Comparison of ENCODE assay signal across 23 cellular contexts in the genomic region with DNA sequence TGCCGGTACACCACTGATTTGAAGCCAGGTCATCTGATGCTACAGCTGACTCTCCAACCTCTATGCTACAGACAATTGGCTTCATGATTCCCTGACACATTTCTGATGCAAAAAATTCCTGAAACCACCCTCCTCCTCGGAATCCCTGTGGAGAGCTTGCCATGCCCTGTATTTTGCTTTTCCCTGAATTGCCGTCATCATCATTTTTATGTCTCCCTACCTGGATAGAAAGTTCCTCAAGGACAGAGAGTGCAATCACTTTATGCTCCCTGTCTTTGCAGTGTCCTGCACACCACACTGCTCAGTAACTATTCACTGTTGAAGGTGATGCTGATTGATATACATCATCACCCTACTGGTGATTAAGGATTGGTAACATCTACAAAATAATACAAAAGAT.
A peak's percentile ranks its signal among the peaks of the same experiment; 100 is the strongest.
DNase-seq lines count a peak whose midpoint lies in the region; ATAC-seq, FAIRE-seq and TF ChIP-seq lines count a peak whose summit lies in the region.
"Had no signal": no experiment of that assay in that cellular context is flagged by ENCODE, and none has a peak within 500 bp of the region (broad histone marks: within the 10 kb centered on the region; RNA-seq: fewer than 3 reads in every experiment).

No MANE protein-coding gene starts in this region.

- POLR2A ChIA-PET in HepG2 (lab: Yijun Ruan, JAX) (no interaction called here), IMR-90 (lab: Charles Lee; ENCODE audit: unreplicated experiment) (no interaction called here)

- CTCF ChIA-PET in HepG2 (lab: Yijun Ruan, JAX; ENCODE audit: low intra/inter-chr PET ratio, low total read pairs): no interaction called here
- CTCF ChIA-PET in IMR-90 (lab: Yijun Ruan, JAX): no interaction called here

- H3K9ac ChIP-seq in HepG2 (ENCODE audit: insufficient read depth, low read depth, low read length) (no peak overlapping the region), IMR-90 (ENCODE audit: low read depth, low read length) (no peak overlapping the region)
- H3K9ac ChIP-seq: BLaER1 treated with 17β-estradiol and CSF1 and Interleukin-3, amounts not matched to agents 10 nM and 100 nM had no signal

- H2BK120ac ChIP-seq in IMR-90 (ENCODE audit: low read depth, low read length): no peak overlapping the region

- no peak overlapping the region for H4K91ac ChIP-seq in IMR-90 (ENCODE audit: insufficient read depth, low read depth, low read length)

- dilution Hi-C loops in IMR-90 (cut with HindIII; ENCODE audit: low sequenced_read_pairs, unreplicated experiment): no loop called here

- no peak overlapping the region for H2BK15ac ChIP-seq in IMR-90 (ENCODE audit: low read depth, low read length)

- no peak overlapping the region for H2AK9ac ChIP-seq in IMR-90 (replicated peaks; ENCODE audit: low read depth, low read length, poor library complexity)

- 39% methylated on average over 3 of the region's 3 CpGs for WGBS in HepG2 (ENCODE audit: low lambda C conversion rate)
- 67% methylated on average over 3 of the region's 3 CpGs for WGBS in right lobe of liver (ENCODE audit: insufficient coverage, low coverage, low lambda C conversion rate, missing lambda C conversion rate)
- no CpG with 5 or more reads among the region's 3 CpGs for WGBS in IMR-90 (ENCODE audit: extremely low coverage in 2 of 2, insufficient read length in 1 of 2), 2 experiments
- WGBS in esophagus muscularis mucosa: 94% methylated on average over 3 of the region's 3 CpGs

- DNase-seq in HepG2 (ENCODE audit: low spot score) (no peak), right lobe of liver (no peak), IMR-90 (no peak), esophagus muscularis mucosa (ENCODE audit: extremely low spot score) (peak; percentile 29), NCI-H187 (lab: John Stamatoyannopoulos, UW) (no peak), nucleus accumbens (lab: John Stamatoyannopoulos, UW) (no peak)
- DNase-seq: 8988T; AML-193; Caco-2; Calu3; CD4-positive, alpha-beta T cell; CD8-positive, alpha-beta T cell; DMS79 treated with DMSO at 0.1 percent for 48 hours; GF-D8 had no signal

- no TSS peak for BruUV-seq in HepG2 (replicated peaks; lab: Mats Ljungman, UMichigan)
- no TSS peak for BruUV-seq in IMR-90 (replicated peaks; lab: Mats Ljungman, UMichigan)

- ATAC-seq in HepG2 (no peak), right lobe of liver (no peak), IMR-90 (ENCODE audit: low read depth) (no peak), GM18868 (IDR thresholded peaks at IDR 0.05; ENCODE audit: unreplicated experiment) (no peak)
- ATAC-seq: CD8-positive, alpha-beta T cell had no signal

- no peak overlapping the region for H2BK5ac ChIP-seq in IMR-90 (ENCODE audit: low read depth, low read length, poor library complexity, severe bottlenecking)

- no peak for TF ChIP-seq CTCF in HepG2 (CRISPR knock-in tag; IDR thresholded peaks at IDR 0.05)
- TF ChIP-seq CTCF in right lobe of liver (IDR thresholded peaks at IDR 0.05): no peak
- TF ChIP-seq CTCF in IMR-90 (conservative IDR thresholded peaks at IDR 0.05; ENCODE audit: low read depth, low read length): no peak
- TF ChIP-seq CTCF in esophagus muscularis mucosa (IDR thresholded peaks at IDR 0.05): no peak

- no peak overlapping the region for H3K4ac ChIP-seq in IMR-90 (ENCODE audit: low read depth, low read length)

- no peak for TF ChIP-seq RAD21 in HepG2 (CRISPR knock-in tag; IDR thresholded peaks at IDR 0.05)
- no peak for TF ChIP-seq RAD21 in IMR-90 (IDR thresholded peaks at IDR 0.05; ENCODE audit: low read length)

- H3K27ac ChIP-seq in HepG2 (ENCODE audit: extremely low read length, insufficient read depth, low read length): no peak overlapping the region
- H3K27ac ChIP-seq in right lobe of liver: no peak overlapping the region
- no peak overlapping the region for H3K27ac ChIP-seq in IMR-90 (ENCODE audit: insufficient read depth, low read length)
- H3K27ac ChIP-seq in esophagus muscularis mucosa (replicated peaks in 1 of 4): no peak overlapping the region
- H3K27ac ChIP-seq: BLaER1 treated with 17β-estradiol and CSF1 and Interleukin-3, amounts not matched to agents 10 nM and 100 nM; C4-2B had no signal

- intact Hi-C loops in HepG2 (cut with micrococcal nuclease; ENCODE audit: unreplicated experiment) (no loop called here), right lobe of liver (cut with DNase I) (no loop called here), IMR-90 (cut with micrococcal nuclease) (no loop called here), esophagus muscularis mucosa (cut with DNase I) (no loop called here)

- no peak overlapping the region for H4K8ac ChIP-seq in IMR-90 (ENCODE audit: low read depth in 2 of 2, low read length in 2 of 2)

- H3K4me1 ChIP-seq in HepG2 (ENCODE audit: insufficient read depth, low read length) (no peaks in the 10 kb centered on the region), right lobe of liver (no peaks in the 10 kb centered on the region), IMR-90 (ENCODE audit: control insufficient read depth, insufficient read depth, low read length) (peaks cover 8% of the 10 kb centered on the region), esophagus muscularis mucosa (peaks cover 0 to 15% (median 3%) of the 10 kb centered on the region in 4 donors)
- H3K4me1 ChIP-seq: BLaER1 treated with 17β-estradiol and CSF1 and Interleukin-3, amounts not matched to agents 10 nM and 100 nM; Caco-2 had no signal

- no peak overlapping the region for H2AFZ ChIP-seq in HepG2 (ENCODE audit: low read length)
- no peak overlapping the region for H2AFZ ChIP-seq in IMR-90 (replicated peaks; ENCODE audit: low read length, poor library complexity)

- H2BK20ac ChIP-seq in IMR-90 (ENCODE audit: low read depth, low read length): no peak overlapping the region

- H3K56ac ChIP-seq in IMR-90 (ENCODE audit: extremely low read depth, insufficient read depth, low read length): no peak overlapping the region

- peaks cover 3 to 32% of the 10 kb centered on the region in 2 experiments; a peak in 3 of 5 replicates for H3K27me3 ChIP-seq in HepG2 (ENCODE audit: control insufficient read depth in 1 of 2, insufficient read depth in 2 of 2, low read length in 2 of 2)
- no peaks in the 10 kb centered on the region for H3K27me3 ChIP-seq in right lobe of liver
- H3K27me3 ChIP-seq in IMR-90 (ENCODE audit: control insufficient read depth, insufficient read depth, low read length): no peaks in the 10 kb centered on the region
- no peaks in the 10 kb centered on the region for H3K27me3 ChIP-seq in esophagus muscularis mucosa
- H3K27me3 ChIP-seq: BLaER1 treated with 17β-estradiol and CSF1 and Interleukin-3, amounts not matched to agents 10 nM and 100 nM had no signal

- FAIRE-seq in HepG2 (lab: Jason Lieb, UNC): no peak
- FAIRE-seq: A204.1, D721Med, G401.6, GM12892, GM18507, GM19239 had no signal

- H3K79me2 ChIP-seq in HepG2 (ENCODE audit: insufficient read depth, low read length): no peaks in the 10 kb centered on the region

- H3K18ac ChIP-seq in IMR-90 (ENCODE audit: low read depth, low read length): no peak overlapping the region

- no peak overlapping the region for H2AK5ac ChIP-seq in IMR-90 (ENCODE audit: low read depth, low read length)

- in situ Hi-C loops in HepG2 (cut with HindIII; ENCODE audit: extremely low pct_ligation_motif_present, low pct_unique_long_range_greater_than_20kb) (no loop called here), IMR-90 (cut with MboI; ENCODE audit: low sequenced_read_pairs) (no loop called here)

- no peak overlapping the region for H3K14ac ChIP-seq in IMR-90 (replicated peaks; ENCODE audit: low read depth, low read length)

- H3K9me1 ChIP-seq in IMR-90 (ENCODE audit: insufficient read depth, low read length): no peaks in the 10 kb centered on the region; the same call in 1 of the 2 replicates

- H4K5ac ChIP-seq in IMR-90 (ENCODE audit: low read depth, low read length): no peak overlapping the region

- H3K36me3 ChIP-seq in HepG2 (replicated peaks in 1 of 2; ENCODE audit: control insufficient read depth in 1 of 2, insufficient read depth in 2 of 2, low read length in 2 of 2): no peaks in the 10 kb centered on the region
- no peaks in the 10 kb centered on the region for H3K36me3 ChIP-seq in right lobe of liver
- peaks cover 6% of the 10 kb centered on the region; the same call in 1 of the 2 replicates for H3K36me3 ChIP-seq in IMR-90 (ENCODE audit: control insufficient read depth, insufficient read depth, low read length)
- H3K36me3 ChIP-seq in esophagus muscularis mucosa: no peaks in the 10 kb centered on the region

- H3K23ac ChIP-seq in IMR-90 (ENCODE audit: low read depth, low read length): no peak overlapping the region

- no peaks in the 10 kb centered on the region for H3K79me1 ChIP-seq in IMR-90 (ENCODE audit: low read depth in 1 of 2, low read length in 2 of 2)

- no peaks in the 10 kb centered on the region for H3K9me3 ChIP-seq in HepG2 (ENCODE audit: low read length)
- H3K9me3 ChIP-seq in right lobe of liver: no peaks in the 10 kb centered on the region
- no peaks in the 10 kb centered on the region for H3K9me3 ChIP-seq in IMR-90 (ENCODE audit: control insufficient read depth, insufficient read depth, low read length)
- no peaks in the 10 kb centered on the region for H3K9me3 ChIP-seq in esophagus muscularis mucosa
- H3K9me3 ChIP-seq: BLaER1 treated with 17β-estradiol and CSF1 and Interleukin-3, amounts not matched to agents 10 nM and 100 nM; Caco-2 had no signal

- H4K20me1 ChIP-seq in HepG2 (ENCODE audit: insufficient read depth, low read length) (no peaks in the 10 kb centered on the region), IMR-90 (ENCODE audit: insufficient read depth, low read length) (no peaks in the 10 kb centered on the region)
- H4K20me1 ChIP-seq: BLaER1 treated with 17β-estradiol and CSF1 and Interleukin-3, amounts not matched to agents 10 nM and 100 nM had no signal

- TF ChIP-seq EP300 in HepG2 (IDR thresholded peaks at IDR 0.05; ENCODE audit: low read depth in 2 of 2, low read length in 2 of 2) (no peak), HepG2 (CRISPR knock-in tag; IDR thresholded peaks at IDR 0.05; ENCODE audit: borderline replicate concordance) (no peak), esophagus muscularis mucosa (IDR thresholded peaks at IDR 0.05) (no peak)

- TF ChIP-seq POLR2A in HepG2 (IDR thresholded peaks at IDR 0.05; ENCODE audit: insufficient read depth in 1 of 2, low read depth in 2 of 2, low read length in 2 of 2) (no peak), right lobe of liver (IDR thresholded peaks at IDR 0.05) (no peak), IMR-90 (IDR thresholded peaks at IDR 0.05; ENCODE audit: low read depth, low read length) (no peak), esophagus muscularis mucosa (IDR thresholded peaks at IDR 0.05; ENCODE audit: low read depth) (no peak)

- H3K4me3 ChIP-seq in HepG2 (replicated peaks in 1 of 3; ENCODE audit: insufficient read depth in 1 of 3, low read depth in 2 of 3, low read length in 3 of 3): no peak overlapping the region
- no peak overlapping the region for H3K4me3 ChIP-seq in right lobe of liver
- H3K4me3 ChIP-seq in IMR-90 (ENCODE audit: insufficient read depth, low read depth, low read length): no peak overlapping the region
- H3K4me3 ChIP-seq in esophagus muscularis mucosa: no peak overlapping the region
- H3K4me3 ChIP-seq: BLaER1 treated with 17β-estradiol and CSF1 and Interleukin-3, amounts not matched to agents 10 nM and 100 nM had no signal

- no peak overlapping the region for H3K4me2 ChIP-seq in HepG2 (ENCODE audit: low read depth, low read length)
- H3K4me2 ChIP-seq in IMR-90 (ENCODE audit: low read depth, low read length): no peak overlapping the region
- H3K4me2 ChIP-seq: BLaER1 treated with 17β-estradiol and CSF1 and Interleukin-3, amounts not matched to agents 10 nM and 100 nM had no signal

TF ChIP-seq in IMR-90, 13 proteins besides CTCF, POLR2A, EP300 and RAD21 (continues in another document):
- no peak for TF ChIP-seq CHD1 (IDR thresholded peaks at IDR 0.05; ENCODE audit: low read depth, low read length)
